In genomic region chr1:225114354-225114995, GRCh38 we compare ENCODE assay signal across 15 cellular contexts.
DNase-seq lines count a peak whose midpoint lies in the region; ATAC-seq and TF ChIP-seq lines count a peak whose summit lies in the region.
"Had no signal": no experiment of that assay in that cellular context is flagged by ENCODE, and none has a peak within 500 bp of the region (broad histone marks: within the 10 kb centered on the region; RNA-seq: fewer than 3 reads in every experiment).

No MANE protein-coding gene starts in this region.

- H3K9me3 ChIP-seq in HEK293 (ENCODE audit: control insufficient read depth, insufficient read depth, low read depth, low read length), result no peaks in the 10 kb centered on the region
- H3K9me3 ChIP-seq: A549, BE2C had no signal

- H3K27ac ChIP-seq in HEK293 (ENCODE audit: extremely low read depth, low read depth, low read length) (no peak overlapping the region), HL-60 (replicated peaks) (peak overlapping the region; percentile 32)
- H3K27ac ChIP-seq: A549, C4-2B had no signal

- H3K4me3 ChIP-seq in HEK293 (ENCODE audit: low read depth, low read length) (no peak overlapping the region), HL-60 (replicated peaks; ENCODE audit: insufficient read depth, low read length) (no peak overlapping the region)
- H3K4me3 ChIP-seq: A549 had no signal

- ATAC-seq in WTC11, result no peak
- ATAC-seq in HG03521 (IDR thresholded peaks at IDR 0.05; ENCODE audit: unreplicated experiment), result no peak
- ATAC-seq: A549 had no signal

- no peaks in the 10 kb centered on the region for H3K36me3 ChIP-seq in HEK293 (ENCODE audit: control insufficient read depth in 2 of 2, insufficient read depth in 1 of 2, low read length in 2 of 2)
- H3K36me3 ChIP-seq: BE2C had no signal

- TF ChIP-seq CTCF in HEK293 (tag by site-specific recombination; IDR thresholded peaks at IDR 0.05) (no peak), HL-60 (IDR thresholded peaks at IDR 0.05; ENCODE audit: insufficient read depth, low read length) (no peak), WTC11 (IDR thresholded peaks at IDR 0.05) (no peak)

- no peaks in the 10 kb centered on the region for H3K27me3 ChIP-seq in HL-60 (ENCODE audit: insufficient read depth, poor library complexity, severe bottlenecking)
- H3K27me3 ChIP-seq: BE2C had no signal

- POLR2A ChIA-PET in HEK293 (lab: Yijun Ruan, JAX) (no interaction called here), WTC11 (lab: Charles Lee) (no interaction called here)

- peak in 1 of 2 experiments; percentile 57 for DNase-seq in HL-60 (ENCODE audit: low read depth in 1 of 2, low spot score in 1 of 2)
- DNase-seq in WTC11 (ENCODE audit: low spot score), result no peak
- DNase-seq in fibroblast of the conjunctiva (ENCODE audit: low read depth), result peak; percentile 20
- DNase-seq in SW480 (ENCODE audit: low spot score), result no peak
- no peak for DNase-seq in ureter (ENCODE audit: low spot score)
- DNase-seq: BE2C; CD4-positive, alpha-beta memory T cell; DND-41; GDM1; GOT3; H9 had no signal

- H3K4me1 Mint-ChIP-seq in WTC11, result peaks cover 2% of the 10 kb centered on the region
- H3K4me1 Mint-ChIP-seq: CD4-positive, alpha-beta memory T cell had no signal

- H3K4me1 ChIP-seq in HEK293 (ENCODE audit: control insufficient read depth, insufficient read depth, low read length), result no peaks in the 10 kb centered on the region
- H3K4me1 ChIP-seq: BE2C had no signal

- no peak overlapping the region for H3K4me3 Mint-ChIP-seq in WTC11
- H3K4me3 Mint-ChIP-seq: CD4-positive, alpha-beta memory T cell; H9 had no signal

- H3K27ac Mint-ChIP-seq in WTC11, result no peak overlapping the region
- H3K27ac Mint-ChIP-seq: CD4-positive, alpha-beta memory T cell had no signal

- no peaks in the 10 kb centered on the region for H3K36me3 Mint-ChIP-seq in WTC11
- H3K36me3 Mint-ChIP-seq: CD4-positive, alpha-beta memory T cell had no signal

- no peaks in the 10 kb centered on the region for H3K9me3 Mint-ChIP-seq in WTC11
- H3K9me3 Mint-ChIP-seq: CD4-positive, alpha-beta memory T cell; H9 had no signal

- no peaks in the 10 kb centered on the region for H3K27me3 Mint-ChIP-seq in WTC11 (ENCODE audit: low read depth)

- CTCF ChIA-PET in HEK293 (lab: Yijun Ruan, JAX) (no interaction called here), WTC11 (lab: Charles Lee) (no interaction called here)

TF ChIP-seq in HEK293, 187 proteins besides CTCF, POLR2A, EP300 and RAD21 (continues in another document):
- TF ChIP-seq ZNF18 (tag by site-specific recombination; IDR thresholded peaks at IDR 0.05) (no peak), TSHZ1 (tag by site-specific recombination; IDR thresholded peaks at IDR 0.05; ENCODE audit: borderline replicate concordance) (no peak), ZNF473 (tag by site-specific recombination; IDR thresholded peaks at IDR 0.05) (no peak), KLF8 (tag by site-specific recombination; IDR thresholded peaks at IDR 0.05) (no peak), ZNF404 (tag by site-specific recombination; IDR thresholded peaks at IDR 0.05) (peak; percentile 4; the same call in 1 of the 2 replicates), ZNF16 (tag by site-specific recombination; IDR thresholded peaks at IDR 0.05; ENCODE audit: low read depth) (no peak), ZNF211 (tag by site-specific recombination; IDR thresholded peaks at IDR 0.05; ENCODE audit: low read depth) (no peak), ZNF24 (tag by site-specific recombination; IDR thresholded peaks at IDR 0.05) (0 out of 2 replicates have a peak, but pooled peaks have one; percentile 18)

TF ChIP-seq in WTC11, 78 proteins besides CTCF, POLR2A, EP300 and RAD21:
- TF ChIP-seq NR2C2 (CRISPR knock-in tag; IDR thresholded peaks at IDR 0.05) (no peak), ZNF532 (CRISPR knock-in tag; IDR thresholded peaks at IDR 0.05; ENCODE audit: borderline replicate concordance) (no peak), ETV6 (CRISPR knock-in tag; IDR thresholded peaks at IDR 0.05) (no peak), ZNF263 (CRISPR knock-in tag; IDR thresholded peaks at IDR 0.05; ENCODE audit: low read depth) (no peak), RORB (CRISPR knock-in tag; IDR thresholded peaks at IDR 0.05) (no peak), GABPB1 (CRISPR knock-in tag; IDR thresholded peaks at IDR 0.05) (peak; percentile 79)

Comparison
In these comparisons a context has a peak if more than half of its experiments do, and no peak if none do; other contexts are left out.
1. Of the 8 proteins assayed by ChIP-seq in both HEK293 and WTC11: peak only in HEK293: ZBTB21 and ZSCAN18; only in WTC11: none; in both: none; in neither: 6.